In genomic region chr17:38706625-38707298, GRCh38 we compare ENCODE assay signal across 8 cellular contexts. TPM values are rescaled to one million over a fixed set of nuclear protein-coding genes. Genes with fewer than 3 reads are reported as not detected.
DNase-seq lines count a peak whose midpoint lies in the region; ATAC-seq and TF ChIP-seq lines count a peak whose summit lies in the region.

No MANE protein-coding gene starts in this region.

- peak overlapping the region; percentile 65 for H3K9ac ChIP-seq in muscle layer of colon (ENCODE audit: low read length)

- TF ChIP-seq CTCF in GM10266 (IDR thresholded peaks at IDR 0.05; ENCODE audit: control insufficient read depth, insufficient read depth, low read depth, missing control alignments) = no peak
- no peak for TF ChIP-seq CTCF in RWPE1 (conservative IDR thresholded peaks at IDR 0.05; ENCODE audit: low read depth)
- no peak for TF ChIP-seq CTCF in choroid plexus epithelial cell (conservative IDR thresholded peaks at IDR 0.05; ENCODE audit: low read depth, low read length)
- TF ChIP-seq CTCF in upper lobe of left lung (IDR thresholded peaks at IDR 0.05) = no peak

- H3K36me3 ChIP-seq in muscle layer of colon (ENCODE audit: insufficient read depth, low read length) (peaks cover 35% of the 10 kb centered on the region), upper lobe of left lung (peaks cover 3 to 36% (median 17%) of the 10 kb centered on the region in 4 donors)

- H3K27me3 ChIP-seq in muscle layer of colon (ENCODE audit: control insufficient read depth in 1 of 2, insufficient read depth in 2 of 2, low read length in 2 of 2) = no peaks in the 10 kb centered on the region
- H3K27me3 ChIP-seq in upper lobe of left lung = peaks cover 0 to 3% (median 0%) of the 10 kb centered on the region in 4 donors

- H3K9me3 ChIP-seq in muscle layer of colon (ENCODE audit: low read length) = no peaks in the 10 kb centered on the region
- no peaks in the 10 kb centered on the region for H3K9me3 ChIP-seq in upper lobe of left lung

- H3K4me3 ChIP-seq in choroid plexus epithelial cell (ENCODE audit: low read depth, low read length) (peak overlapping the region; percentile 67), muscle layer of colon (ENCODE audit: low read depth in 1 of 2, low read length in 2 of 2) (peak overlapping the region; percentile 85 to 98), upper lobe of left lung (peak overlapping the region; percentile 35 to 97 (median 93))

- ATAC-seq in upper lobe of left lung (ENCODE audit: low FRiP score in 2 of 2) = no peak
- ATAC-seq in GM18520 (IDR thresholded peaks at IDR 0.05; ENCODE audit: unreplicated experiment) = no peak

- no peak for TF ChIP-seq POLR2A in upper lobe of left lung (IDR thresholded peaks at IDR 0.05)

- no peak for TF ChIP-seq EP300 in upper lobe of left lung (IDR thresholded peaks at IDR 0.05)

- POLR2A ChIA-PET in RWPE1 (lab: Yijun Ruan, JAX; ENCODE audit: low non-redundant PET) = interaction anchor here (0.9 kb wide), 1 partner anchor 10 kb away, joined by 3 read pairs; no protein-coding TSS in a partner anchor

- H3K4me1 ChIP-seq in muscle layer of colon (ENCODE audit: insufficient read depth, low read length) (peaks cover 26% of the 10 kb centered on the region), upper lobe of left lung (peaks cover 21 to 60% (median 38%) of the 10 kb centered on the region in 4 donors)

- H3K27ac ChIP-seq in RWPE1 (peak overlapping the region; percentile 93), muscle layer of colon (ENCODE audit: low read depth, low read length) (peak overlapping the region; percentile 94), upper lobe of left lung (peak overlapping the region; percentile 94 to 98 (median 96))

- DNase-seq in GM10266 (ENCODE audit: extremely low spot score) (peak; percentile 20), RWPE1 (ENCODE audit: low spot score) (no peak), choroid plexus epithelial cell (ENCODE audit: low read depth) (no peak), upper lobe of left lung (peak in 1 of 2 donors; percentile 52), NCI-H2171 treated with DMSO at 0.1 percent for 48 hours (lab: John Stamatoyannopoulos, UW) (no peak), NCI-H2196 (lab: John Stamatoyannopoulos, UW; ENCODE audit: unreplicated experiment) (no peak)

- CTCF ChIA-PET in RWPE1 (lab: Yijun Ruan, JAX) = interaction anchor here (0.6 to 0.7 kb wide), 2 partner anchors 11 to 1494 kb away, joined by 3 to 6 read pairs; no protein-coding TSS in a partner anchor

- WGBS in upper lobe of left lung, 2 donors = 17 to 20% methylated on average over 9 to 14 of the region's 14 CpGs

RNA-seq across cellular contexts. Expression of gene MLLT6, which starts 1.7 kb away (rescaled TPM):
- total RNA-seq in upper lobe of left lung = 100 to 1,000 TPM in 4 of 6 donors, 10 to 100 TPM in 2; 69.2 to 305 (median 122) TPM

RNA-seq across cellular contexts. Expression of gene CISD3, which starts 23.4 kb away (rescaled TPM):
- 10 to 100 TPM in 4 of 6 donors, 1 to 10 TPM in 2; 6.3 to 49.7 (median 15.9) TPM for total RNA-seq in upper lobe of left lung

RNA-seq across cellular contexts. Expression of gene EPOP, which starts 32.0 kb away (rescaled TPM):
- total RNA-seq in upper lobe of left lung = 1 to 10 TPM; 1.1 to 2.3 (median 1.8) TPM

RNA-seq across cellular contexts. Expression of gene PCGF2, which starts 41.4 kb away (rescaled TPM):
- 10 to 100 TPM; 14.6 to 51.7 (median 31.9) TPM for total RNA-seq in upper lobe of left lung

RNA-seq across cellular contexts. Expression of gene PSMB3, which starts 45.8 kb away (rescaled TPM):
- 100 to 1,000 TPM in 2 of 6 donors, 10 to 100 TPM in 4; 61.8 to 157 (median 79.2) TPM for total RNA-seq in upper lobe of left lung
